8 cellular contexts compared by ENCODE assay signal in the genomic region with DNA sequence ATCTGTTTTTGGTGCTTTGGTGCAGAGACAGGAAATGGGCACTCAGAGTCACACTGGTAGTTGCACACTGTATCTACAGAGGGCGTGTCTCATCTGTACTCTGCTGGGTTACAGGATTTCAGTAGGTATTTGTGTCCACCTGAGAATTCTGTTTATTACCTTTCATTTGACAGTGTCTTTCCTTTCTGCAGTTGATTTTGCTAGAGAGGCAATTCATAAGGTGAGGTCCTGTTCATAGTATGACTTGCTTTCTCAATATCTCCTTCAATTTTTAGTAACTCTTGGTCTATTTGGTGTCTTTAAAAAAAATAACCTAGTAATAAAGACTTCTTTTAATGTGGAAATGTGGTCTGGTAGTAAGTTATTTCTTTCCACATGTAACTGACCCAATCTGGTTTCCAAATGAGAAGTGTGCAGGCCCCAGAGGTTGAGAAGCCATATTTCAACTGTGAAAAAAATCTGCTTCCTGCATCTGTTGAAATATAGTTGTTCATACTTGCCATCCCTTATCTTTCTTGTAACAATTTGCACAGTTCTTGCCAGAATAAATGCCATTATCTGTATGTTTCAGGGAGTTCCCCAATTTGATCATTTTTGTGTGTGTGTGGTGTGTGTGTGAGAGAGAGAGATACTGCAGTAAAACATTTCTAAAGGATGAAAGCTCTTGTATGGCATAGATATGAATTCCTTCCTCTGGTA.
DNase-seq lines count a peak whose midpoint lies in the region; ATAC-seq and TF ChIP-seq lines count a peak whose summit lies in the region.

No MANE protein-coding gene starts in this region.

- no peak for TF ChIP-seq POLR2A in upper lobe of left lung (IDR thresholded peaks at IDR 0.05)

- intact Hi-C loops in left colon (cut with DNase I, micrococcal nuclease) = loop anchor here in 1 of 2 donors (10.0 kb wide), 1 partner anchor 464 kb away; no protein-coding TSS in a partner anchor

- TF ChIP-seq CTCF in upper lobe of left lung (IDR thresholded peaks at IDR 0.05) = no peak

- ATAC-seq in GM21786 (IDR thresholded peaks at IDR 0.05; ENCODE audit: unreplicated experiment) (peak; percentile 83), left colon (peak; percentile 88), upper lobe of left lung (ENCODE audit: low FRiP score in 2 of 2) (no peak)

- H3K36me3 ChIP-seq in upper lobe of left lung = no peaks in the 10 kb centered on the region

- DNase-seq in NCI-H1417 (lab: John Stamatoyannopoulos, UW) (peak in 2 of 3 experiments; percentile 2 to 20), NCI-H1417 treated with DMSO at 0.1 percent for 48 hours (lab: John Stamatoyannopoulos, UW) (no peak), HT1080 (ENCODE audit: low read depth) (peak; percentile 29), left colon (no peak), ecto neural progenitor cell (ENCODE audit: low spot score) (no peak), upper lobe of left lung (no peak), Ammon's horn (ENCODE audit: low spot score) (no peak)

- H3K4me1 ChIP-seq in upper lobe of left lung = no peaks in the 10 kb centered on the region

- no peaks in the 10 kb centered on the region for H3K9me3 ChIP-seq in upper lobe of left lung

- H3K27ac ChIP-seq in upper lobe of left lung = no peak overlapping the region

- WGBS in upper lobe of left lung, 2 donors = 61 to 85% methylated on average over 1 of the region's 1 CpG

- H3K27me3 ChIP-seq in upper lobe of left lung = no peaks in the 10 kb centered on the region

- TF ChIP-seq EP300 in upper lobe of left lung (IDR thresholded peaks at IDR 0.05) = no peak

- H3K4me3 ChIP-seq in upper lobe of left lung = no peak overlapping the region

Comparison
In these comparisons a context has a peak if more than half of its experiments do, and no peak if none do; other contexts are left out.
1. DNase-seq: peak in NCI-H1417 (2 of 3) and HT1080 (single experiment); none in NCI-H1417 treated with DMSO at 0.1 percent for 48 hours (single experiment), left colon (0 of 2), ecto neural progenitor cell (single experiment), upper lobe of left lung (0 of 2) and Ammon's horn (single experiment).
2. ATAC-seq: peak in GM21786 (single experiment) and left colon (single experiment); none in upper lobe of left lung (0 of 2).